24 cellular contexts compared by ENCODE assay signal in the genomic region with DNA sequence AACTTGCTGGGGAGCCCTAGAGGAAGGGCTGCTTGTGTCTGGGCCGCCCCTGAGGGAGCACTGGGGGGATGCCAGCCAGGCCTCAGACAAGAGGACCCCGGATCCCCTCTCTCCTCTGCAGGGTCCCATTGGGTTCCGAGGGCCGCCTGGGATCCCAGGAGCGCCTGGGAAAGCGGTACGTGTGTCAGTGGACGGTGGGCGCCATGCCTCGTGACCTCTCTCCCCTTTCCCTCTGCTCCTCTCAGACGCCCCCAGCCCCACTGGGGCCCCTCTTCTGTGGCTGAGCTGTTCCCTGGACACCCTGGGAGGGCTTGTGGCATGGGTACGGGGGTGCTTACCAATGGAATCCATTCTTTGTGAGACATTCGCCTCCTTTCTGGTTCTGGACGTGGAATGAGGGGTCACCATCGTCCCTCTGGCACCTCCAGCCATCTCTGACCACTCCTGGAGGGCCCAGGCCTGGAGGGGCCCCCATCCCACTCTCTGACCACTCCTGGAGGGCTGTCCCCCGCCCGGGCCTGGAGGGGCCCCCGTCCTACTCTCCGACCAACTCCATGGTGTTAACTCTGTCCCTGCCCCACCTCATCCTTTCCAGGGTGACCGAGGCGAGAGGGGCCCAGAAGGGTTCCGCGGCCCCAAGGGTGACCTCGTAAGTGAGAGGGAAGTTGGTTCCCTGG. TPM values are rescaled to one million over a fixed set of nuclear protein-coding genes. Genes with fewer than 3 reads are reported as not detected.
"Had no signal": no experiment of that assay in that cellular context is flagged by ENCODE, and none has a peak within 500 bp of the region (broad histone marks: within the 10 kb centered on the region; RNA-seq: fewer than 3 reads in every experiment).

No MANE protein-coding gene starts in this region.

- H3K4me3 ChIP-seq: esophagus squamous epithelium, left lung, right atrium auricular region, skin epidermis, spleen, suprapubic skin, vagina had no signal

- H3K4me3 Mint-ChIP-seq: effector memory CD8-positive, alpha-beta T cell; naive thymus-derived CD8-positive, alpha-beta T cell; nephron progenitor cell; stimulated activated naive CD8-positive, alpha-beta T cell treated with anti-CD3 and anti-CD28 coated beads, Interleukin-15, amount 100 ng/mL, for 72 hours had no signal

- H3K4me1 ChIP-seq: parathyroid adenoma had no signal

- H2AFZ ChIP-seq: parathyroid adenoma had no signal

- H3K27ac ChIP-seq: esophagus squamous epithelium, left lung, parathyroid adenoma, right atrium auricular region, skin epidermis, suprapubic skin, vagina had no signal

- H3K36me3 ChIP-seq: esophagus squamous epithelium, left lung, right atrium auricular region, spleen, suprapubic skin, vagina had no signal

- H3K36me3 Mint-ChIP-seq: naive thymus-derived CD8-positive, alpha-beta T cell had no signal

- H3K9me3 Mint-ChIP-seq: effector memory CD8-positive, alpha-beta T cell; naive thymus-derived CD8-positive, alpha-beta T cell; nephron progenitor cell; stimulated activated naive CD8-positive, alpha-beta T cell treated with anti-CD3 and anti-CD28 coated beads, Interleukin-15, amount 100 ng/mL, for 72 hours had no signal

- H3K9me3 ChIP-seq: esophagus squamous epithelium, left lung, right atrium auricular region, spleen, suprapubic skin, vagina had no signal

- DNase-seq: cerebellar nuclear complex; cortex of kidney; effector memory CD8-positive, alpha-beta T cell; erythroblast; esophagus squamous epithelium; foreskin melanocyte; hypothalamus; mesendoderm; nephron progenitor cell; occipital lobe; spleen; stimulated activated CD4-positive, alpha-beta T cell treated with anti-CD3 and anti-CD28 coated beads, Interleukin-4, amount 100 ng/mL, for 4 hours; stimulated activated naive CD4-positive, alpha-beta T cell; stimulated activated naive CD8-positive, alpha-beta T cell treated with anti-CD3 and anti-CD28 coated beads, Interleukin-15, amount 100 ng/mL, for 72 hours; trophoblast cell had no signal

- H3K27me3 Mint-ChIP-seq: effector memory CD8-positive, alpha-beta T cell; naive thymus-derived CD8-positive, alpha-beta T cell; progenitor cell of endocrine pancreas; stimulated activated naive CD8-positive, alpha-beta T cell treated with anti-CD3 and anti-CD28 coated beads, Interleukin-15, amount 100 ng/mL, for 72 hours had no signal

- ATAC-seq: left lung; naive thymus-derived CD8-positive, alpha-beta T cell; stimulated activated naive CD8-positive, alpha-beta T cell treated with anti-CD3 and anti-CD28 coated beads, Interleukin-15, amount 100 ng/mL, for 72 hours had no signal

- H3K27ac Mint-ChIP-seq: effector memory CD8-positive, alpha-beta T cell; naive thymus-derived CD8-positive, alpha-beta T cell; nephron progenitor cell; progenitor cell of endocrine pancreas; stimulated activated naive CD8-positive, alpha-beta T cell treated with anti-CD3 and anti-CD28 coated beads, Interleukin-15, amount 100 ng/mL, for 72 hours had no signal

- H3K79me2 ChIP-seq: parathyroid adenoma had no signal

- H3K27me3 ChIP-seq: left lung, right atrium auricular region, suprapubic skin, vagina had no signal

- H3K9ac ChIP-seq: parathyroid adenoma had no signal

RNA-seq across cellular contexts. Expression of a gene that starts 9.9 kb away (rescaled TPM):
- total RNA-seq: myocyte had no signal
